ENCODE assay signal across 8 cellular contexts in the genomic region with DNA sequence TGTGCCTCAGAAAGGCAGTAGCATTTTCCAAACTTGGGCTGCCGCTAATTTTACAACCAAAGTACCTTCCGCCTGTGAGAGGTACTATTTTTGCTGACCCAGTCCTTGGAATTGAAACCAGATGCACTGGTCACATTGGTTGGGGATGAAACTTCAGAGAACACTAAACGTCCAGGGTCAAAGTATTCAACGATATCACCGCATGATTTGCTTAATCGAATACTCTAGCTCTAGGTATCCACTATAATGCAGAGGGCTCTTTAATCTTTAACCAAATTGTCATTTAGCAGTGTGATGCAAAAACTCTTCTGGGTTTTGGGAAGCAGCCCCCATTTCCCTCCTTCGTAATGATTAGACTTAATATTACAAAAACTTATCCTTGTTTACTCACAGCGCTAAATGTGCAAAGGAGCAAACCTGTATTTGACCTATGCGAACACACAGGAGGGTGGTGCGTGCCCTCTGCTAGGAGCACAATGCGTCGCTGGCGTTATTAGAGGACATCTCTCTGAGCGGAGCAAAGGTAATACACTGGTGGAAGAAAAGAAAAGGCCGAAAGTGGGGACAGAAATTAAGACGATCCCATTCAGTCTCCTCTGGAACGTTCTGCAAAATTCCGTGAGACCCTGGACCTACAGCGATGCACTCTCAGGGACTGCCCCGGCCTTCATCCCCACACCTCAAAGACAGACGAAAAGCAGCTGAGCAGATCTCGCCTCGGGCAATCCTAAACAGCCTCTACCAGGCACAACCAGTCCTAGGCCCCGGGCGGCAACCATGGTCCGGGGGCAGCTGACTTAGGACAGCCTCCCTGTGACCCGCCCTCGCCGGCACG. TPM values are rescaled to one million over a fixed set of nuclear protein-coding genes. Genes with fewer than 3 reads are reported as not detected.
A peak's percentile ranks its signal among the peaks of the same experiment; 100 is the strongest.
DNase-seq lines count a peak whose midpoint lies in the region; ATAC-seq and TF ChIP-seq lines count a peak whose summit lies in the region.

No MANE protein-coding gene starts in this region.

- H3K9me3 ChIP-seq in body of pancreas (peaks cover 0 to 5% (median 0%) of the 10 kb centered on the region in 3 donors), uterus (no peaks in the 10 kb centered on the region)

- intact Hi-C loops in body of pancreas (cut with DNase I) (no loop called here), uterus (cut with DNase I; ENCODE audit: low total_unique reads) (no loop called here)

- ATAC-seq in body of pancreas = no peak
- no peak for ATAC-seq in memory B cell (ENCODE audit: low read depth)
- ATAC-seq in GM18502 (IDR thresholded peaks at IDR 0.05; ENCODE audit: poor library complexity, unreplicated experiment) = no peak
- no peak for ATAC-seq in HG02571 (IDR thresholded peaks at IDR 0.05; ENCODE audit: unreplicated experiment)
- ATAC-seq in HG03280 (IDR thresholded peaks at IDR 0.05; ENCODE audit: unreplicated experiment) = no peak

- no peak overlapping the region for H3K27ac Mint-ChIP-seq in activated naive CD4-positive, alpha-beta T cell treated with anti-CD3 and anti-CD28 coated beads, Interleukin-2, amount 50 U/mL, for 24 hours
- peak overlapping the region; percentile 62 for H3K27ac Mint-ChIP-seq in memory B cell

- H3K4me3 ChIP-seq in body of pancreas (no peak overlapping the region), uterus (peak overlapping the region; percentile 5 to 65)

- no peak for DNase-seq in activated naive CD4-positive, alpha-beta T cell treated with anti-CD3 and anti-CD28 coated beads, Interleukin-2, amount 50 U/mL, for 16 hours
- DNase-seq in body of pancreas (peak in 2 of 4 donors; percentile 42), memory B cell (ENCODE audit: low spot score in 2 of 2) (no peak), uterus (no peak)

- peak overlapping the region; percentile 89 for H3K4me3 Mint-ChIP-seq in activated naive CD4-positive, alpha-beta T cell treated with anti-CD3 and anti-CD28 coated beads, Interleukin-2, amount 50 U/mL, for 24 hours
- H3K4me3 Mint-ChIP-seq in memory B cell = peak overlapping the region; percentile 87

- no peaks in the 10 kb centered on the region for H3K9me3 Mint-ChIP-seq in activated naive CD4-positive, alpha-beta T cell treated with anti-CD3 and anti-CD28 coated beads, Interleukin-2, amount 50 U/mL, for 24 hours
- no peaks in the 10 kb centered on the region for H3K9me3 Mint-ChIP-seq in memory B cell

- H3K27me3 ChIP-seq in body of pancreas = no peaks in the 10 kb centered on the region
- H3K27me3 ChIP-seq in uterus = no peaks in the 10 kb centered on the region

- H3K36me3 ChIP-seq in body of pancreas (replicated peaks in 1 of 2; ENCODE audit: insufficient read depth in 1 of 2, low read depth in 2 of 2) (no peaks in the 10 kb centered on the region), uterus (no peaks in the 10 kb centered on the region)

- no peaks in the 10 kb centered on the region for H3K36me3 Mint-ChIP-seq in activated naive CD4-positive, alpha-beta T cell treated with anti-CD3 and anti-CD28 coated beads, Interleukin-2, amount 50 U/mL, for 24 hours
- H3K36me3 Mint-ChIP-seq in memory B cell = no peaks in the 10 kb centered on the region

- H3K27ac ChIP-seq in body of pancreas (peak overlapping the region; percentile 75 to 98 (median 85)), uterus (peak overlapping the region; percentile 78 to 88)

- TF ChIP-seq CTCF in body of pancreas (IDR thresholded peaks at IDR 0.05) (no peak), uterus (IDR thresholded peaks at IDR 0.05) (no peak)

- H3K27me3 Mint-ChIP-seq in activated naive CD4-positive, alpha-beta T cell treated with anti-CD3 and anti-CD28 coated beads, Interleukin-2, amount 50 U/mL, for 24 hours = no peaks in the 10 kb centered on the region
- H3K27me3 Mint-ChIP-seq in memory B cell = peaks cover 2% of the 10 kb centered on the region

- peaks cover 39% of the 10 kb centered on the region for H3K4me1 ChIP-seq in body of pancreas
- H3K4me1 ChIP-seq in uterus = peaks cover 0 to 6% of the 10 kb centered on the region in 2 donors

- H3K4me1 Mint-ChIP-seq in activated naive CD4-positive, alpha-beta T cell treated with anti-CD3 and anti-CD28 coated beads, Interleukin-2, amount 50 U/mL, for 24 hours = peaks cover 34% of the 10 kb centered on the region
- H3K4me1 Mint-ChIP-seq in memory B cell = peaks cover 11% of the 10 kb centered on the region

- TF ChIP-seq POLR2A in body of pancreas (IDR thresholded peaks at IDR 0.05) (peak in 2 of 3 donors; percentile 45 to 46), uterus (IDR thresholded peaks at IDR 0.05) (peak in 1 of 2 donors; percentile 24)

- WGBS in body of pancreas, 2 donors = 17 to 20% methylated on average over 23 to 30 of the region's 30 CpGs

RNA-seq across cellular contexts. Expression of a gene that starts 0.9 kb away (rescaled TPM):
- total RNA-seq in body of pancreas (10 to 100 TPM; 13.5 to 24.1 TPM), uterus (10 to 100 TPM in 3 of 4 donors, 1 to 10 TPM in 1; 1.8 to 18.4 (median 11.2) TPM)

Comparison
In these comparisons a context has a peak if more than half of its experiments do, and no peak if none do; other contexts are left out.
1. H3K4me3 ChIP-seq: peak in uterus (2 of 2); none in body of pancreas (0 of 2).